Comparison of ENCODE assay signal across 8 cellular contexts in the genomic region with DNA sequence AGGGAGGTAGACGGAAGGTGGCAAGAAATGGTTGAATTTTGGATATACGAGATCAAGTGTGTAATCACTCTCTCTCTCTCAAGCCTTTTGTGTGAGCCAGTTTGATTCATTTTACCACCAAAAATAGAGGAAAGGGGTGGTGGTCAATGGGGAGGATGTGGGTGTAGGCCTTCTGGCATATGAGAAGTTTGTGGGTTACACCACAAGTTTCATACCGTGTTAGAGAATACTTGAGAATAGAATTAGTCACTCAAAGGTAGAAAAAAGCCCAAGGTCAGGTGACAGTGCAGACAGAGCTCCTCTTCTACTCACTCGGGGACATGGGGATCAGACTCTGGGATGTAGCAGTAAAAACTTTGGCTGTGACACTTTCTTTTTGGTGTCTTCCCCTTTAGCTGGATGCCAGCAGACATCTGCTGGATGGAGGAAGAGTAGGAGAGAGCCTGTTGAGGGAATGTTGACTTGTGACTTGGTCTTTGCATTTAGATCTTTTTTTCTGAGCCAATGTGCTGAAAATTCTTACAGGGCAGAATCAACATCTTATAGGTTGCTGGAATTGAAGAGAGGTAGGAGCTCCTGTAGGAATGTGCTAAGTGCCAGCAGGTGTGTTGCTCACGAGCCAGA. TPM values are rescaled to one million over a fixed set of nuclear protein-coding genes. Genes with fewer than 3 reads are reported as not detected.
DNase-seq lines count a peak whose midpoint lies in the region; ATAC-seq and TF ChIP-seq lines count a peak whose summit lies in the region.

No MANE protein-coding gene starts in this region.

- TF ChIP-seq CTCF in CD4-positive, alpha-beta T cell (IDR thresholded peaks at IDR 0.05), result peak; percentile 6
- no peak for TF ChIP-seq CTCF in upper lobe of right lung (IDR thresholded peaks at IDR 0.05)

- no peaks in the 10 kb centered on the region for H3K36me3 Mint-ChIP-seq in CD4-positive, alpha-beta T cell (ENCODE audit: low read depth)
- no peaks in the 10 kb centered on the region for H3K36me3 Mint-ChIP-seq in activated naive CD4-positive, alpha-beta T cell treated with anti-CD3 and anti-CD28 coated beads, Interleukin-2, amount 10 ng/mL, durations not matched to agents 7 days and 5 days

- CTCF ChIA-PET in CD4-positive, alpha-beta T cell (lab: Charles Lee), result no interaction called here
- CTCF ChIA-PET in activated naive CD4-positive, alpha-beta T cell treated with anti-CD3 and anti-CD28 coated beads, Interleukin-2, amount 10 ng/mL, durations not matched to agents 7 days and 5 days (lab: Charles Lee), result interaction anchor here (1.3 kb wide), 1 partner anchor 82 kb away, joined by 9 read pairs; no protein-coding TSS in a partner anchor

- H3K36me3 ChIP-seq in upper lobe of right lung, result no peaks in the 10 kb centered on the region

- H3K27me3 Mint-ChIP-seq in CD4-positive, alpha-beta T cell, result peaks cover 6% of the 10 kb centered on the region
- H3K27me3 Mint-ChIP-seq in activated naive CD4-positive, alpha-beta T cell treated with anti-CD3 and anti-CD28 coated beads, Interleukin-2, amount 10 ng/mL, durations not matched to agents 7 days and 5 days, result peaks cover 49% of the 10 kb centered on the region

- H3K27me3 ChIP-seq in CD4-positive, alpha-beta T cell (ENCODE audit: control insufficient read depth, insufficient read depth, low read length), result no peaks in the 10 kb centered on the region
- H3K27me3 ChIP-seq in upper lobe of right lung, result no peaks in the 10 kb centered on the region

- no peak overlapping the region for H3K4me3 ChIP-seq in upper lobe of right lung

- H3K4me1 ChIP-seq in upper lobe of right lung, result peaks cover 13% of the 10 kb centered on the region

- no peaks in the 10 kb centered on the region for H3K9me3 ChIP-seq in CD4-positive, alpha-beta T cell (ENCODE audit: control insufficient read depth, low read length)
- no peaks in the 10 kb centered on the region for H3K9me3 ChIP-seq in upper lobe of right lung

- no peak overlapping the region for H3K27ac ChIP-seq in CD4-positive, alpha-beta T cell (ENCODE audit: low read depth, low read length)
- no peak overlapping the region for H3K27ac ChIP-seq in upper lobe of right lung

- ATAC-seq in CD4-positive, alpha-beta T cell (ENCODE audit: poor library complexity), result peak; percentile 97
- ATAC-seq in GM21423 (IDR thresholded peaks at IDR 0.05; ENCODE audit: unreplicated experiment) (peak; percentile 99), upper lobe of right lung (peak; percentile 46)

- H3K4me1 Mint-ChIP-seq in CD4-positive, alpha-beta T cell (ENCODE audit: low read depth), result no peaks in the 10 kb centered on the region
- H3K4me1 Mint-ChIP-seq in activated naive CD4-positive, alpha-beta T cell treated with anti-CD3 and anti-CD28 coated beads, Interleukin-2, amount 10 ng/mL, durations not matched to agents 7 days and 5 days, result peaks cover 4% of the 10 kb centered on the region

- no peaks in the 10 kb centered on the region for H3K9me3 Mint-ChIP-seq in CD4-positive, alpha-beta T cell
- H3K9me3 Mint-ChIP-seq in activated naive CD4-positive, alpha-beta T cell treated with anti-CD3 and anti-CD28 coated beads, Interleukin-2, amount 10 ng/mL, durations not matched to agents 7 days and 5 days, result peaks cover 2% of the 10 kb centered on the region

- POLR2A ChIA-PET in CD4-positive, alpha-beta T cell (lab: Charles Lee), result interaction anchor here (0.6 to 1.3 kb wide), 4 partner anchors 14 to 721 kb away, joined by 3 to 9 read pairs (median 3); a partner anchor contains a TSS

- H3K27ac Mint-ChIP-seq in CD4-positive, alpha-beta T cell, result no peak overlapping the region
- no peak overlapping the region for H3K27ac Mint-ChIP-seq in activated naive CD4-positive, alpha-beta T cell treated with anti-CD3 and anti-CD28 coated beads, Interleukin-2, amount 10 ng/mL, durations not matched to agents 7 days and 5 days

- intact Hi-C loops in CD4-positive, alpha-beta T cell (cut with DNase I, micrococcal nuclease), result loop anchor here in 1 of 2 experiments (5.0 kb wide), 1 partner anchor 42 kb away; a partner anchor contains a TSS
- intact Hi-C loops in upper lobe of right lung (cut with DNase I), result loop anchor here (10.0 kb wide), 1 partner anchor 80 kb away; no protein-coding TSS in a partner anchor

- peak in 7 of 10 experiments; percentile 5 to 47 (median 20) for DNase-seq in CD4-positive, alpha-beta T cell
- DNase-seq in KG1 (lab: John Stamatoyannopoulos, UW) (peak; percentile 22), upper lobe of right lung (no peak), HT-29 (ENCODE audit: low spot score) (no peak), NCI-H226 (no peak), retina (no peak)
- DNase-seq in activated naive CD4-positive, alpha-beta T cell treated with anti-CD3 and anti-CD28 coated beads, Interleukin-2, amount 10 ng/mL, durations not matched to agents 7 days and 5 days, result peak; percentile 78

- H3K4me3 Mint-ChIP-seq in CD4-positive, alpha-beta T cell, result no peak overlapping the region
- no peak overlapping the region for H3K4me3 Mint-ChIP-seq in activated naive CD4-positive, alpha-beta T cell treated with anti-CD3 and anti-CD28 coated beads, Interleukin-2, amount 10 ng/mL, durations not matched to agents 7 days and 5 days

RNA-seq across cellular contexts. Expression of a gene that starts 43.8 kb away (rescaled TPM):
- total RNA-seq in CD4-positive, alpha-beta T cell, result 10 to 100 TPM; 57.6 to 59.2 TPM
- 56.6 TPM for total RNA-seq in upper lobe of right lung
- total RNA-seq in HT-29 (2014; rRNA removed; shearing (Covaris generic)), result 42.2 and 56.3 TPM in 2 replicates

Comparison
In these comparisons a context has a peak if more than half of its experiments do, and no peak if none do; other contexts are left out.
1. ATAC-seq: peak in every context shown above with its lines; median percentile 99 in GM21423; 97 in CD4-positive, alpha-beta T cell; 46 in upper lobe of right lung.
2. DNase-seq: peak in CD4-positive, alpha-beta T cell (7 of 10), KG1 (single experiment) and activated naive CD4-positive, alpha-beta T cell treated with anti-CD3 and anti-CD28 coated beads, Interleukin-2, amount 10 ng/mL, durations not matched to agents 7 days and 5 days (single experiment); none in upper lobe of right lung (single experiment), HT-29 (single experiment), NCI-H226 (single experiment) and retina (single experiment).